In genomic region chr22:30405731-30406130, GRCh38 we compare ENCODE assay signal across 20 cellular contexts.
"Had no signal": no experiment of that assay in that cellular context is flagged by ENCODE, and none has a peak within 500 bp of the region (broad histone marks: within the 10 kb centered on the region; RNA-seq: fewer than 3 reads in every experiment).

No MANE protein-coding gene starts in this region.

- DNase-seq: effector CD4-positive, alpha-beta T cell; endodermal cell; foreskin melanocyte; head of caudate nucleus; kidney; left colon; left ventricle myocardium superior; mammary epithelial cell; naive thymus-derived CD8-positive, alpha-beta T cell; ovary; stimulated activated CD4-positive, alpha-beta T cell treated with anti-CD3 and anti-CD28 coated beads, Interleukin-2, amount 100 ng/mL, for 48 hours; stimulated activated CD8-positive, alpha-beta memory T cell treated with anti-CD3 and anti-CD28 coated beads, Interleukin-4, amount 100 ng/mL, for 48 hours; stimulated activated naive CD8-positive, alpha-beta T cell treated with anti-CD3 and anti-CD28 coated beads, Interleukin-15, Interleukin-2, amounts not matched to agents 100 U/mL and 50 U/mL, for 24 hours had no signal

- H3K27ac Mint-ChIP-seq: stimulated activated effector memory CD8-positive, alpha-beta T cell treated with anti-CD3 and anti-CD28 coated beads, Interleukin-12 subunit alpha, Interleukin-12 subunit beta, amount 100 ng/mL, for 72 hours had no signal

- H3K4me3 ChIP-seq: coronary artery, hepatocyte, ovary, right atrium auricular region, smooth muscle cell, tibial nerve had no signal

- H3K4me3 Mint-ChIP-seq: endodermal cell; neural crest cell; stimulated activated effector memory CD8-positive, alpha-beta T cell treated with anti-CD3 and anti-CD28 coated beads, Interleukin-12 subunit alpha, Interleukin-12 subunit beta, amount 100 ng/mL, for 72 hours had no signal

- H3K9me3 Mint-ChIP-seq: endodermal cell; naive thymus-derived CD8-positive, alpha-beta T cell; neural crest cell; stimulated activated effector memory CD8-positive, alpha-beta T cell treated with anti-CD3 and anti-CD28 coated beads, Interleukin-12 subunit alpha, Interleukin-12 subunit beta, amount 100 ng/mL, for 72 hours had no signal

- H3K27me3 Mint-ChIP-seq: naive thymus-derived CD8-positive, alpha-beta T cell had no signal

- H3K9me3 ChIP-seq: ovary, right atrium auricular region, tibial nerve had no signal

- H3K27me3 ChIP-seq: hepatocyte, ovary, right atrium auricular region, tibial nerve had no signal

- H3K27ac ChIP-seq: coronary artery, hepatocyte, ovary, right atrium auricular region, tibial nerve had no signal

- H3K4me1 ChIP-seq: right atrium auricular region had no signal

- H3K36me3 ChIP-seq: ovary had no signal

- ATAC-seq: left colon; left ventricle myocardium superior; naive thymus-derived CD8-positive, alpha-beta T cell; stimulated activated effector memory CD8-positive, alpha-beta T cell treated with anti-CD3 and anti-CD28 coated beads, Interleukin-12 subunit alpha, Interleukin-12 subunit beta, amount 100 ng/mL, for 72 hours; stimulated activated naive CD8-positive, alpha-beta T cell treated with anti-CD3 and anti-CD28 coated beads, Interleukin-15, Interleukin-2, amounts not matched to agents 100 U/mL and 50 U/mL, for 24 hours had no signal

- H3K4me1 Mint-ChIP-seq: stimulated activated effector memory CD8-positive, alpha-beta T cell treated with anti-CD3 and anti-CD28 coated beads, Interleukin-12 subunit alpha, Interleukin-12 subunit beta, amount 100 ng/mL, for 72 hours had no signal
